Comparison of ENCODE assay signal across 16 cellular contexts in genomic region chr9:5874048-5874447, GRCh38. TPM values are rescaled to one million over a fixed set of nuclear protein-coding genes. Genes with fewer than 3 reads are reported as not detected.
DNase-seq lines count a peak whose midpoint lies in the region; ATAC-seq and TF ChIP-seq lines count a peak whose summit lies in the region.
"Had no signal": no experiment of that assay in that cellular context is flagged by ENCODE, and none has a peak within 500 bp of the region (broad histone marks: within the 10 kb centered on the region; RNA-seq: fewer than 3 reads in every experiment).

No MANE protein-coding gene starts in this region.

- no peaks in the 10 kb centered on the region for H3K27me3 Mint-ChIP-seq in activated naive CD4-positive, alpha-beta T cell treated with anti-CD3 and anti-CD28 coated beads, Interleukin-2, amount 50 U/mL, for 24 hours
- H3K27me3 Mint-ChIP-seq in effector memory CD8-positive, alpha-beta T cell, result no peaks in the 10 kb centered on the region
- no peaks in the 10 kb centered on the region for H3K27me3 Mint-ChIP-seq in naive thymus-derived CD8-positive, alpha-beta T cell
- H3K27me3 Mint-ChIP-seq in type B pancreatic cell, result no peaks in the 10 kb centered on the region
- H3K27me3 Mint-ChIP-seq: CD4-positive, alpha-beta memory T cell had no signal

- POLR2A ChIA-PET in naive thymus-derived CD8-positive, alpha-beta T cell (lab: Charles Lee), result no interaction called here

- H3K36me3 Mint-ChIP-seq in activated naive CD4-positive, alpha-beta T cell treated with anti-CD3 and anti-CD28 coated beads, Interleukin-2, amount 50 U/mL, for 24 hours, result peaks cover 13% of the 10 kb centered on the region
- H3K36me3 Mint-ChIP-seq in effector memory CD8-positive, alpha-beta T cell (ENCODE audit: insufficient read depth), result no peaks in the 10 kb centered on the region
- H3K36me3 Mint-ChIP-seq in naive thymus-derived CD8-positive, alpha-beta T cell, result peaks cover 0 to 13% (median 5%) of the 10 kb centered on the region in 3 donors
- no peaks in the 10 kb centered on the region for H3K36me3 Mint-ChIP-seq in type B pancreatic cell

- no peak for ATAC-seq in effector memory CD8-positive, alpha-beta T cell (replicated peaks)
- no peak for ATAC-seq in naive thymus-derived CD8-positive, alpha-beta T cell
- no peak for ATAC-seq in HG02970 (IDR thresholded peaks at IDR 0.05; ENCODE audit: low FRiP score, unreplicated experiment)
- ATAC-seq: A549, HCT116 had no signal

- H3K4me3 Mint-ChIP-seq in activated naive CD4-positive, alpha-beta T cell treated with anti-CD3 and anti-CD28 coated beads, Interleukin-2, amount 50 U/mL, for 24 hours, result no peak overlapping the region
- no peak overlapping the region for H3K4me3 Mint-ChIP-seq in effector memory CD8-positive, alpha-beta T cell
- no peak overlapping the region for H3K4me3 Mint-ChIP-seq in naive thymus-derived CD8-positive, alpha-beta T cell
- H3K4me3 Mint-ChIP-seq in type B pancreatic cell, result no peak overlapping the region
- H3K4me3 Mint-ChIP-seq: CD4-positive, alpha-beta memory T cell had no signal

- peak overlapping the region; percentile 25 for H3K27ac Mint-ChIP-seq in activated naive CD4-positive, alpha-beta T cell treated with anti-CD3 and anti-CD28 coated beads, Interleukin-2, amount 50 U/mL, for 24 hours
- peak overlapping the region; percentile 27 to 70 for H3K27ac Mint-ChIP-seq in effector memory CD8-positive, alpha-beta T cell
- H3K27ac Mint-ChIP-seq in naive thymus-derived CD8-positive, alpha-beta T cell, result peak overlapping the region in 7 of 10 donors; percentile 41 to 60 (median 46)
- peak overlapping the region; percentile 41 for H3K27ac Mint-ChIP-seq in type B pancreatic cell

- no peak for TF ChIP-seq CTCF in type B pancreatic cell (conservative IDR thresholded peaks at IDR 0.05)

- peaks cover 25% of the 10 kb centered on the region for H3K4me1 Mint-ChIP-seq in activated naive CD4-positive, alpha-beta T cell treated with anti-CD3 and anti-CD28 coated beads, Interleukin-2, amount 50 U/mL, for 24 hours
- H3K4me1 Mint-ChIP-seq in effector memory CD8-positive, alpha-beta T cell (ENCODE audit: low read depth in 2 of 2), result peaks cover 6 to 10% of the 10 kb centered on the region in 2 donors
- H3K4me1 Mint-ChIP-seq in naive thymus-derived CD8-positive, alpha-beta T cell, result peaks cover 6 to 26% (median 14%) of the 10 kb centered on the region in 4 donors
- peaks cover 11% of the 10 kb centered on the region for H3K4me1 Mint-ChIP-seq in type B pancreatic cell (ENCODE audit: unreplicated experiment)

- DNase-seq in activated naive CD4-positive, alpha-beta T cell treated with Interleukin-2 at 50 U/mL for 16 hours, result no peak
- no peak for DNase-seq in effector memory CD8-positive, alpha-beta T cell
- DNase-seq in naive thymus-derived CD8-positive, alpha-beta T cell, result no peak
- DNase-seq in type B pancreatic cell (ENCODE audit: extremely low spot score, unreplicated experiment) (no peak), NOMO-1 (lab: John Stamatoyannopoulos, UW; ENCODE audit: unreplicated experiment in 2 of 2) (no peak), DMS53 (lab: John Stamatoyannopoulos, UW) (no peak)
- DNase-seq: BE2C; CD4-positive, alpha-beta memory T cell; DMS79 treated with DMSO at 0.1 percent for 48 hours; EL; GM23248 had no signal

- H3K9me3 Mint-ChIP-seq in activated naive CD4-positive, alpha-beta T cell treated with anti-CD3 and anti-CD28 coated beads, Interleukin-2, amount 50 U/mL, for 24 hours, result no peaks in the 10 kb centered on the region
- H3K9me3 Mint-ChIP-seq in effector memory CD8-positive, alpha-beta T cell, result no peaks in the 10 kb centered on the region
- no peaks in the 10 kb centered on the region for H3K9me3 Mint-ChIP-seq in naive thymus-derived CD8-positive, alpha-beta T cell
- peaks cover 6% of the 10 kb centered on the region for H3K9me3 Mint-ChIP-seq in type B pancreatic cell
- H3K9me3 Mint-ChIP-seq: CD4-positive, alpha-beta memory T cell had no signal

RNA-seq across cellular contexts. Expression of gene MLANA, which starts 16.6 kb away (rescaled TPM):
- not detected for total RNA-seq in naive thymus-derived CD8-positive, alpha-beta T cell
- under 1 TPM in 2 of 3 donors, not detected in 1; 0.06 TPM for polyA plus RNA-seq in naive thymus-derived CD8-positive, alpha-beta T cell
- 12.1 TPM in 1 of 2 replicates, not detected in the other for total RNA-seq in type B pancreatic cell (ENCODE audit: low replicate concordance)
- total RNA-seq: CD4-positive, alpha-beta memory T cell; GM23248 had no signal
- polyA plus RNA-seq: A549, AG04450 had no signal

RNA-seq across cellular contexts. Expression of gene ERMP1, which starts 41.1 kb away (rescaled TPM):
- total RNA-seq in naive thymus-derived CD8-positive, alpha-beta T cell, result 10 to 100 TPM; 16.1 to 16.8 TPM
- 10 to 100 TPM in 2 of 3 donors, 1 to 10 TPM in 1; 7.0 to 11.8 (median 10.8) TPM for polyA plus RNA-seq in naive thymus-derived CD8-positive, alpha-beta T cell
- 57.7 and 70.2 TPM in 2 replicates for total RNA-seq in type B pancreatic cell (ENCODE audit: low replicate concordance)
